10 cellular contexts compared by ENCODE assay signal in the genomic region with DNA sequence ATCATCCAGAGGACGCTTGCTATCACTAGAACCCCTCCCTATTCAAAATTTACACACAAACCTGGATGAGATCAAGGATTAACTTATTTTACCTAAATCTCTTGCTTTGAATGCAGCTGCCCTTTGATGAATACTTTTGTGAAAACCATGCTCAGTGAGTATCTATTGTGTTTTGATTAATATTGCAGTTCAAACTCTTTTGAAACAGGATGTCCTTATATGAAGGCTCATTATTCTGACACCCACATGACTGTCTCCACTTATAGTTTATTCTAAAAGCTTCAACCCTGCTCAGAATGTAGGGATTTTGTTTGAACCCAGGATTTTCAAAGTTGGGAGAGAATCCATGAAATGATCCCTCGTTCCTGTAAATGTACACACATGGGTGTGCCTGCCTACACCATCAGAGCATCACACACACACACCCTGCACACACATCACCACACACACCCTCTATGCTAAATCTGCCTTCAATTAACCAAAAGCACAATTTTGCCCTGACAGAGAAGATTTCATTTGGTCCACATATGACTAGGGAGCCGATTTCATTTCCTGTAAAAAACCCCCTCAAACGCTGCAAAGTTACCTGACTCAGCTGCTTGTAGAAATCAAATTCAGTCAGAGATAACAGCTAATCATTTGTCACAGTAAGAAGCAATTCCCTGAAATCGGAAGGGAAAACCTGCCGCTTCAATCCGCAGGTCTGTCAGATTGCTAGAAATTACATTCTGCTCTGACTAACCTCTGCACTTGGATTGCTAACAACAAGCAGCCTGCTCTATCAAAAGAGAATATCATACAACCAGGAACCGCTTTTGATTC.
DNase-seq lines count a peak whose midpoint lies in the region; ATAC-seq and TF ChIP-seq lines count a peak whose summit lies in the region.
"Had no signal": no experiment of that assay in that cellular context is flagged by ENCODE, and none has a peak within 500 bp of the region (broad histone marks: within the 10 kb centered on the region; RNA-seq: fewer than 3 reads in every experiment).

No MANE protein-coding gene starts in this region.

- H3K27ac Mint-ChIP-seq in CD8-positive, alpha-beta memory T cell: peak overlapping the region; percentile 11 to 89 (median 70)
- H3K27ac Mint-ChIP-seq in activated T-helper 2 cell treated with anti-CD3 and anti-CD28 coated beads, Interferon-gamma antibody, Interleukin-2, Interleukin-4, amounts not matched to agents 10 μg/mL and 5 μg/mL and 100 μg/mL, durations not matched to agents 14 hours and 24 hours and 36 hours: peak overlapping the region; percentile 50
- peak overlapping the region; percentile 0 to 92 (median 48) for H3K27ac Mint-ChIP-seq in naive B cell

- H3K27ac ChIP-seq in CD8-positive, alpha-beta memory T cell (ENCODE audit: low read depth, low read length): no peak overlapping the region
- no peak overlapping the region for H3K27ac ChIP-seq in gastrocnemius medialis

- peaks cover 35% of the 10 kb centered on the region for H3K4me1 ChIP-seq in CD8-positive, alpha-beta memory T cell (ENCODE audit: insufficient read depth, low read length)
- peaks cover 16 to 34% of the 10 kb centered on the region in 2 donors for H3K4me1 ChIP-seq in gastrocnemius medialis

- H3K27me3 ChIP-seq in CD8-positive, alpha-beta memory T cell (ENCODE audit: insufficient read depth, low read length, poor library complexity, severe bottlenecking): no peaks in the 10 kb centered on the region
- no peaks in the 10 kb centered on the region for H3K27me3 ChIP-seq in gastrocnemius medialis

- in situ Hi-C loops in gastrocnemius medialis (cut with MboI; ENCODE audit: low sequenced_read_pairs in 4 of 4): loop anchor here in 1 of 4 donors (10.0 kb wide), 1 partner anchor 60 kb away; no protein-coding TSS in a partner anchor

- no peak for DNase-seq in CD8-positive, alpha-beta memory T cell
- DNase-seq in HCEC 1CT (peak; percentile 38), naive B cell (no peak), NCI-H2171 treated with DMSO at 0.1 percent for 48 hours (lab: John Stamatoyannopoulos, UW) (no peak), H4 (ENCODE audit: low spot score) (no peak), gastrocnemius medialis (no peak)
- no peak for DNase-seq in activated T-helper 2 cell treated with anti-CD3 and anti-CD28 coated beads, Interferon-gamma antibody, Interleukin-2, Interleukin-4, amounts not matched to agents 10 μg/mL and 5 μg/mL and 100 μg/mL, durations not matched to agents 14 hours and 24 hours and 36 hours (ENCODE audit: low spot score)
- DNase-seq: anterior cingulate cortex had no signal

- no peaks in the 10 kb centered on the region for H3K9me3 ChIP-seq in CD8-positive, alpha-beta memory T cell (ENCODE audit: low read length)
- H3K9me3 ChIP-seq in gastrocnemius medialis: no peaks in the 10 kb centered on the region

- no peak overlapping the region for H3K4me3 ChIP-seq in CD8-positive, alpha-beta memory T cell (ENCODE audit: low read length)
- no peak overlapping the region for H3K4me3 ChIP-seq in gastrocnemius medialis

- ATAC-seq in naive B cell (ENCODE audit: low read depth in 2 of 2): peak; percentile 45 to 51
- no peak for ATAC-seq in GM21390 (IDR thresholded peaks at IDR 0.05; ENCODE audit: unreplicated experiment)
- no peak for ATAC-seq in gastrocnemius medialis
- ATAC-seq: Panc1 had no signal

- CTCF ChIA-PET in CD8-positive, alpha-beta memory T cell (lab: Charles Lee): interaction anchor here (1.4 to 1.5 kb wide), 2 partner anchors 56 to 65 kb away, joined by 3 read pairs; partner anchors contain the start of gene ZEB2

- POLR2A ChIA-PET in CD8-positive, alpha-beta memory T cell (lab: Charles Lee): interaction anchor here (0.9 kb wide), 1 partner anchor 18 kb away, joined by 4 read pairs; no protein-coding TSS in a partner anchor

- intact Hi-C loops in activated T-helper 2 cell treated with anti-CD3 and anti-CD28 coated beads, Interferon-gamma antibody, Interleukin-2, Interleukin-4, amounts not matched to agents 10 μg/mL and 5 μg/mL and 100 μg/mL, durations not matched to agents 14 hours and 24 hours and 36 hours (cut with micrococcal nuclease): loop anchor here (1.0 to 5.0 kb wide), 7 partner anchors 16 to 220 kb away; no protein-coding TSS in a partner anchor
- intact Hi-C loops in gastrocnemius medialis (cut with DNase I; ENCODE audit: low total_unique reads): loop anchor here (5.0 kb wide), 2 partner anchors 48 to 122 kb away; a partner anchor contains a TSS

- peaks cover 0 to 4% of the 10 kb centered on the region in 2 donors for H3K27me3 Mint-ChIP-seq in CD8-positive, alpha-beta memory T cell
- no peaks in the 10 kb centered on the region for H3K27me3 Mint-ChIP-seq in activated T-helper 2 cell treated with anti-CD3 and anti-CD28 coated beads, Interferon-gamma antibody, Interleukin-2, Interleukin-4, amounts not matched to agents 10 μg/mL and 5 μg/mL and 100 μg/mL, durations not matched to agents 14 hours and 24 hours and 36 hours (ENCODE audit: low read depth)
- no peaks in the 10 kb centered on the region for H3K27me3 Mint-ChIP-seq in naive B cell

- no peaks in the 10 kb centered on the region for H3K9me3 Mint-ChIP-seq in CD8-positive, alpha-beta memory T cell
- H3K9me3 Mint-ChIP-seq in activated T-helper 2 cell treated with anti-CD3 and anti-CD28 coated beads, Interferon-gamma antibody, Interleukin-2, Interleukin-4, amounts not matched to agents 10 μg/mL and 5 μg/mL and 100 μg/mL, durations not matched to agents 14 hours and 24 hours and 36 hours: no peaks in the 10 kb centered on the region
- H3K9me3 Mint-ChIP-seq in naive B cell: no peaks in the 10 kb centered on the region

- H3K36me3 ChIP-seq in CD8-positive, alpha-beta memory T cell (ENCODE audit: insufficient read depth, low read length): no peaks in the 10 kb centered on the region
- no peaks in the 10 kb centered on the region for H3K36me3 ChIP-seq in gastrocnemius medialis

- no peak for TF ChIP-seq CTCF in gastrocnemius medialis (IDR thresholded peaks at IDR 0.05 in 4 of 5, conservative IDR thresholded peaks at IDR 0.05 in 1 of 5)

- H3K36me3 Mint-ChIP-seq in CD8-positive, alpha-beta memory T cell: peaks cover 0 to 1% (median 1%) of the 10 kb centered on the region in 3 donors
- H3K36me3 Mint-ChIP-seq in activated T-helper 2 cell treated with anti-CD3 and anti-CD28 coated beads, Interferon-gamma antibody, Interleukin-2, Interleukin-4, amounts not matched to agents 10 μg/mL and 5 μg/mL and 100 μg/mL, durations not matched to agents 14 hours and 24 hours and 36 hours (ENCODE audit: low read depth): peaks cover 33% of the 10 kb centered on the region
- H3K36me3 Mint-ChIP-seq in naive B cell: peaks cover 0 to 4% of the 10 kb centered on the region in 2 donors

- peak overlapping the region in 6 of 7 donors; percentile 16 to 58 (median 44) for H3K4me3 Mint-ChIP-seq in CD8-positive, alpha-beta memory T cell
- no peak overlapping the region for H3K4me3 Mint-ChIP-seq in activated T-helper 2 cell treated with anti-CD3 and anti-CD28 coated beads, Interferon-gamma antibody, Interleukin-2, Interleukin-4, amounts not matched to agents 10 μg/mL and 5 μg/mL and 100 μg/mL, durations not matched to agents 14 hours and 24 hours and 36 hours (ENCODE audit: low read depth)
- peak overlapping the region in 3 of 8 donors; percentile 20 to 51 (median 35) for H3K4me3 Mint-ChIP-seq in naive B cell

- TF ChIP-seq POLR2A in gastrocnemius medialis (IDR thresholded peaks at IDR 0.05): no peak

- peaks cover 72 to 80% (median 78%) of the 10 kb centered on the region in 3 donors for H3K4me1 Mint-ChIP-seq in CD8-positive, alpha-beta memory T cell
- H3K4me1 Mint-ChIP-seq in activated T-helper 2 cell treated with anti-CD3 and anti-CD28 coated beads, Interferon-gamma antibody, Interleukin-2, Interleukin-4, amounts not matched to agents 10 μg/mL and 5 μg/mL and 100 μg/mL, durations not matched to agents 14 hours and 24 hours and 36 hours (ENCODE audit: low read depth): peaks cover 69% of the 10 kb centered on the region
- H3K4me1 Mint-ChIP-seq in naive B cell: peaks cover 69 to 88% (median 86%) of the 10 kb centered on the region in 3 donors

Comparison
In these comparisons a context has a peak if more than half of its experiments do, and no peak if none do; other contexts are left out.
1. ATAC-seq: peak in naive B cell (2 of 2); none in GM21390 (single experiment) and gastrocnemius medialis (0 of 2).
2. Peak in every context shown above with its lines, with median percentiles within 50 percentile points of each other: H3K27ac Mint-ChIP-seq.